In genomic region chr10:122476034-122476695, GRCh38 we compare ENCODE assay signal across 13 cellular contexts. TPM values are rescaled to one million over a fixed set of nuclear protein-coding genes. Genes with fewer than 3 reads are reported as not detected.
A peak's percentile ranks its signal among the peaks of the same experiment; 100 is the strongest.
DNase-seq lines count a peak whose midpoint lies in the region; TF ChIP-seq lines count a peak whose summit lies in the region.
"Had no signal": no experiment of that assay in that cellular context is flagged by ENCODE, and none has a peak within 500 bp of the region (broad histone marks: within the 10 kb centered on the region; RNA-seq: fewer than 3 reads in every experiment).

No MANE protein-coding gene starts in this region.

- no peak overlapping the region for H4K12ac ChIP-seq in trophoblast cell (ENCODE audit: low read depth, low read length)

- H3K4me1 ChIP-seq in HEK293 (ENCODE audit: control insufficient read depth, insufficient read depth, low read length): 0 out of 2 replicates have a peak, but pooled peaks cover 3% of the 10 kb centered on the region
- peaks cover 31 to 64% (median 51%) of the 10 kb centered on the region in 4 donors for H3K4me1 ChIP-seq in esophagus muscularis mucosa
- H3K4me1 ChIP-seq in trophoblast cell (ENCODE audit: control insufficient read depth in 1 of 2, insufficient read depth in 2 of 2, low read length in 2 of 2): peaks cover 23 to 34% of the 10 kb centered on the region in 2 experiments
- H3K4me1 ChIP-seq in ovary (ENCODE audit: insufficient read depth): peaks cover 22% of the 10 kb centered on the region

- intact Hi-C loops in esophagus muscularis mucosa (cut with DNase I) (no loop called here), ovary (cut with DNase I) (no loop called here)

- no peak for TF ChIP-seq POLR2A in esophagus muscularis mucosa (IDR thresholded peaks at IDR 0.05; ENCODE audit: low read depth)
- no peak for TF ChIP-seq POLR2A in ovary (IDR thresholded peaks at IDR 0.05)

- H3K27ac ChIP-seq in HEK293 (ENCODE audit: extremely low read depth, low read depth, low read length): no peak overlapping the region
- H3K27ac ChIP-seq in esophagus muscularis mucosa (replicated peaks in 1 of 4): peak overlapping the region; percentile 34 to 78 (median 58)
- peak overlapping the region; percentile 80 for H3K27ac ChIP-seq in trophoblast cell (ENCODE audit: low read depth, low read length)
- H3K27ac ChIP-seq in ovary: no peak overlapping the region

- no peak overlapping the region for H3K4me3 ChIP-seq in HEK293 (ENCODE audit: low read depth, low read length)
- no peak overlapping the region for H3K4me3 ChIP-seq in esophagus muscularis mucosa
- H3K4me3 ChIP-seq in trophoblast cell (ENCODE audit: low read depth, low read length): no peak overlapping the region
- H3K4me3 ChIP-seq in ovary: no peak overlapping the region

- H3K9me3 ChIP-seq in HEK293 (ENCODE audit: control insufficient read depth, insufficient read depth, low read depth, low read length) (no peaks in the 10 kb centered on the region), esophagus muscularis mucosa (no peaks in the 10 kb centered on the region), trophoblast cell (ENCODE audit: insufficient read depth, low read depth, low read length) (peaks cover under 1% of the 10 kb centered on the region), ovary (no peaks in the 10 kb centered on the region)

- H3K4me3 Mint-ChIP-seq in HFFc6: no peak overlapping the region
- H3K4me3 Mint-ChIP-seq: activated CD4-positive, alpha-beta T cell treated with anti-CD3 and anti-CD28 coated beads for 36 hours; stimulated activated naive B cell treated with anti-CD40 and anti-IgM and Interleukin-4, amounts not matched to agents 10 μg/mL and 1 μg/mL and 100 μg/mL, for 72 hours had no signal

- no peak overlapping the region for H2AK5ac ChIP-seq in trophoblast cell (ENCODE audit: low read length)

- TF ChIP-seq EP300 in esophagus muscularis mucosa (IDR thresholded peaks at IDR 0.05): no peak
- TF ChIP-seq EP300 in ovary (IDR thresholded peaks at IDR 0.05): no peak

- H3K18ac ChIP-seq in trophoblast cell (ENCODE audit: low read length): peak overlapping the region; percentile 16

- TF ChIP-seq CTCF in HEK293 (tag by site-specific recombination; IDR thresholded peaks at IDR 0.05) (no peak), esophagus muscularis mucosa (IDR thresholded peaks at IDR 0.05) (no peak), HFFc6 (IDR thresholded peaks at IDR 0.05) (no peak), ovary (IDR thresholded peaks at IDR 0.05) (no peak)

- peak overlapping the region; percentile 69 for H4K91ac ChIP-seq in trophoblast cell (ENCODE audit: low read depth, low read length)

- H3K36me3 ChIP-seq in HEK293 (ENCODE audit: control insufficient read depth in 2 of 2, insufficient read depth in 1 of 2, low read length in 2 of 2) (no peaks in the 10 kb centered on the region), esophagus muscularis mucosa (peaks cover 0 to 4% (median 0%) of the 10 kb centered on the region in 4 donors), trophoblast cell (ENCODE audit: control insufficient read depth in 1 of 2, insufficient read depth in 2 of 2, low read length in 2 of 2) (no peaks in the 10 kb centered on the region), ovary (no peaks in the 10 kb centered on the region)

- peak overlapping the region; percentile 49 for H3K4me2 ChIP-seq in trophoblast cell (ENCODE audit: low read length)

- no peak overlapping the region for H3K27ac Mint-ChIP-seq in HFFc6
- H3K27ac Mint-ChIP-seq: activated CD4-positive, alpha-beta T cell treated with anti-CD3 and anti-CD28 coated beads for 36 hours; stimulated activated naive B cell treated with anti-CD40 and anti-IgM and Interleukin-4, amounts not matched to agents 10 μg/mL and 1 μg/mL and 100 μg/mL, for 72 hours had no signal

- CTCF ChIA-PET in HEK293 (lab: Yijun Ruan, JAX): interaction anchor here (0.6 kb wide), 1 partner anchor 85 kb away, joined by 3 read pairs; no protein-coding TSS in a partner anchor

- no peaks in the 10 kb centered on the region for H3K27me3 ChIP-seq in esophagus muscularis mucosa
- no peaks in the 10 kb centered on the region for H3K27me3 ChIP-seq in trophoblast cell (ENCODE audit: insufficient read depth, low read length)
- no peaks in the 10 kb centered on the region for H3K27me3 ChIP-seq in ovary

- H3K4me1 Mint-ChIP-seq in HFFc6 (ENCODE audit: low read depth): peaks cover 9% of the 10 kb centered on the region

- POLR2A ChIA-PET in HEK293 (lab: Yijun Ruan, JAX): interaction anchor here (0.6 kb wide), 1 partner anchor 66 kb away, joined by 3 read pairs; no protein-coding TSS in a partner anchor

- peaks cover 10% of the 10 kb centered on the region for H3K27me3 Mint-ChIP-seq in HFFc6 (ENCODE audit: insufficient read depth)

- peaks cover 29% of the 10 kb centered on the region for H3K79me1 ChIP-seq in trophoblast cell (ENCODE audit: low read length)

- WGBS in esophagus muscularis mucosa: 73% methylated on average over 12 of the region's 12 CpGs
- WGBS in trophoblast cell (ENCODE audit: extremely low coverage, insufficient coverage, insufficient read length): no CpG with 5 or more reads among the region's 12 CpGs
- 70 to 78% (median 74%) methylated on average over 12 of the region's 12 CpGs for WGBS in ovary, 3 donors

- no peaks in the 10 kb centered on the region for H3K79me2 ChIP-seq in trophoblast cell (ENCODE audit: control insufficient read depth, insufficient read depth, low read length, poor library complexity)

- H3K4ac ChIP-seq in trophoblast cell (ENCODE audit: low read depth, low read length): no peak overlapping the region

- H3K14ac ChIP-seq in trophoblast cell (ENCODE audit: low read length): peak overlapping the region; percentile 19

- H2BK12ac ChIP-seq in trophoblast cell (ENCODE audit: low read length): peak overlapping the region; percentile 13

- H3K9me3 Mint-ChIP-seq in HFFc6: no peaks in the 10 kb centered on the region

- DNase-seq in NCI-H526 (lab: John Stamatoyannopoulos, UW): peak; percentile 79 to 89
- no peak for DNase-seq in esophagus muscularis mucosa (ENCODE audit: extremely low spot score)
- peak in 1 of 2 donors; percentile 36 for DNase-seq in trophoblast cell
- no peak for DNase-seq in HFFc6
- DNase-seq in cerebellum (ENCODE audit: low spot score): no peak
- no peak for DNase-seq in superior temporal gyrus (ENCODE audit: extremely low spot score)
- DNase-seq in ovary: no peak
- DNase-seq: activated CD4-positive, alpha-beta T cell treated with anti-CD3 and anti-CD28 coated beads for 36 hours; foreskin fibroblast; left ventricle myocardium superior; stimulated activated naive B cell treated with anti-CD40 and anti-IgM and Interleukin-4, amounts not matched to agents 10 μg/mL and 1 μg/mL and 100 μg/mL, for 72 hours; T-helper 1 cell had no signal

- H2AFZ ChIP-seq in trophoblast cell (ENCODE audit: insufficient read depth, low read length, poor library complexity): no peak overlapping the region

- peak overlapping the region; percentile 38 for H4K8ac ChIP-seq in trophoblast cell (ENCODE audit: low read depth, low read length)

- peak overlapping the region; percentile 67 for H2BK120ac ChIP-seq in trophoblast cell (ENCODE audit: insufficient read depth, low read length, poor library complexity)

- H3K36me3 Mint-ChIP-seq in HFFc6 (ENCODE audit: low read depth): no peaks in the 10 kb centered on the region
- H3K36me3 Mint-ChIP-seq: stimulated activated naive B cell treated with anti-CD40 and anti-IgM and Interleukin-4, amounts not matched to agents 10 μg/mL and 1 μg/mL and 100 μg/mL, for 72 hours had no signal

- no peak overlapping the region for H3K9ac ChIP-seq in trophoblast cell (ENCODE audit: low read length)

- no peak overlapping the region for H3K23ac ChIP-seq in trophoblast cell (ENCODE audit: low read length)

- H2BK5ac ChIP-seq in trophoblast cell (ENCODE audit: low read depth, low read length, poor library complexity): peak overlapping the region; percentile 58

TF ChIP-seq in HEK293, 187 proteins besides CTCF, POLR2A, EP300 and RAD21:
- TF ChIP-seq SCRT2 (tag by site-specific recombination; IDR thresholded peaks at IDR 0.05) (peak; percentile 83), ZNF785 (tag by site-specific recombination; IDR thresholded peaks at IDR 0.05) (no peak)

RNA-seq across cellular contexts. Expression of gene HTRA1, which starts 14.8 kb away (rescaled TPM):
- total RNA-seq in esophagus muscularis mucosa (100 to 1,000 TPM; 101 to 146 (median 109) TPM), cerebellum (18.8 TPM), ovary (100 to 1,000 TPM; 194 to 463 (median 337) TPM)
- 135 and 141 TPM in 2 replicates for polyA plus RNA-seq in trophoblast cell (2013)
- 10 to 100 TPM; 55.0 to 67.2 (median 61.9) TPM for total RNA-seq in HFFc6 (2021; fragmentation: NEBNext Ultra II Directional; extraction: Animal tissue kit (Norgen Biotek cat#: 25700))
- polyA plus RNA-seq in ovary: 100 to 1,000 TPM; 724 to 947 TPM
- total RNA-seq: activated CD4-positive, alpha-beta T cell treated with anti-CD3 and anti-CD28 coated beads for 36 hours had no signal

RNA-seq across cellular contexts. Expression of gene ARMS2, which starts 21.7 kb away (rescaled TPM):
- 1 to 10 TPM in 1 of 4 donors, not detected in 3; 1.2 TPM for total RNA-seq in esophagus muscularis mucosa
- polyA plus RNA-seq in trophoblast cell (2013): 0.07 and 0.12 TPM in 2 replicates
- not detected for total RNA-seq in HFFc6 (2021; fragmentation: NEBNext Ultra II Directional; extraction: Animal tissue kit (Norgen Biotek cat#: 25700))
- total RNA-seq in cerebellum: not detected
- total RNA-seq in ovary: not detected
- not detected for polyA plus RNA-seq in ovary
- total RNA-seq: activated CD4-positive, alpha-beta T cell treated with anti-CD3 and anti-CD28 coated beads for 36 hours; left ventricle myocardium superior had no signal

Comparison
In these comparisons a context has a peak if more than half of its experiments do, and no peak if none do; other contexts are left out.
1. H3K27ac ChIP-seq: peak in esophagus muscularis mucosa (4 of 4) and trophoblast cell (single experiment); none in HEK293 (single experiment) and ovary (0 of 2).
2. DNase-seq: peak in NCI-H526 (2 of 2); none in esophagus muscularis mucosa (single experiment), HFFc6 (single experiment), cerebellum (single experiment), superior temporal gyrus (single experiment) and ovary (0 of 5).